18 cellular contexts compared by ENCODE assay signal in genomic region chr19:52943884-52944643, GRCh38. TPM values are rescaled to one million over a fixed set of nuclear protein-coding genes. Genes with fewer than 3 reads are reported as not detected.
A peak's percentile ranks its signal among the peaks of the same experiment; 100 is the strongest.
DNase-seq lines count a peak whose midpoint lies in the region; ATAC-seq and TF ChIP-seq lines count a peak whose summit lies in the region.
"Had no signal": no experiment of that assay in that cellular context is flagged by ENCODE, and none has a peak within 500 bp of the region (broad histone marks: within the 10 kb centered on the region; RNA-seq: fewer than 3 reads in every experiment).

No MANE protein-coding gene starts in this region.

- TF ChIP-seq CTCF in WERI-Rb-1 (IDR thresholded peaks at IDR 0.05; ENCODE audit: low read depth, low read length) (no peak), smooth muscle cell (IDR thresholded peaks at IDR 0.05; ENCODE audit: borderline replicate concordance, insufficient read depth, poor library complexity, severe bottlenecking) (no peak)

- ATAC-seq in GM18858 (IDR thresholded peaks at IDR 0.05; ENCODE audit: unreplicated experiment) = no peak
- ATAC-seq: left colon had no signal

- peaks cover 10% of the 10 kb centered on the region for H3K4me1 ChIP-seq in smooth muscle cell (ENCODE audit: low read depth)

- H3K4me3 ChIP-seq in WERI-Rb-1 (ENCODE audit: low read depth, low read length) (peak overlapping the region; percentile 37), smooth muscle cell (no peak overlapping the region)

- WGBS in smooth muscle cell (ENCODE audit: low lambda C conversion rate) = 49% methylated on average over 17 of the region's 17 CpGs

- H4K20me1 ChIP-seq in smooth muscle cell (ENCODE audit: low read depth) = peaks cover 5% of the 10 kb centered on the region

- peaks cover 15% of the 10 kb centered on the region for H3K36me3 ChIP-seq in WERI-Rb-1
- H3K36me3 ChIP-seq in smooth muscle cell (ENCODE audit: low read depth) = peaks cover 1% of the 10 kb centered on the region
- H3K36me3 ChIP-seq: ascending aorta, colonic mucosa had no signal

- H3F3A ChIP-seq in smooth muscle cell (ENCODE audit: low read depth) = peaks cover 27% of the 10 kb centered on the region

- peaks cover 29% of the 10 kb centered on the region for H3K79me2 ChIP-seq in smooth muscle cell (ENCODE audit: low read depth)

- H3K4me2 ChIP-seq in smooth muscle cell = peak overlapping the region; percentile 1

- no peaks in the 10 kb centered on the region for H3K27me3 ChIP-seq in WERI-Rb-1 (ENCODE audit: insufficient read depth, low read depth, severe bottlenecking)
- no peaks in the 10 kb centered on the region for H3K27me3 ChIP-seq in smooth muscle cell (ENCODE audit: low read depth)
- H3K27me3 ChIP-seq: ascending aorta, colonic mucosa had no signal

- H3K9me3 ChIP-seq in WERI-Rb-1 (ENCODE audit: severe bottlenecking) (peaks cover 27% of the 10 kb centered on the region), smooth muscle cell (replicated peaks; ENCODE audit: low read depth) (no peaks in the 10 kb centered on the region)

- peak overlapping the region; percentile 91 for H3K27ac ChIP-seq in WERI-Rb-1
- H3K27ac ChIP-seq in smooth muscle cell (ENCODE audit: low read depth) = peak overlapping the region; percentile 92

- peak overlapping the region; percentile 16 for H3K9ac ChIP-seq in smooth muscle cell (ENCODE audit: low read depth)

- peak; percentile 51 for DNase-seq in HT-29 (ENCODE audit: low spot score)
- DNase-seq in WERI-Rb-1 = peak; percentile 90
- peak; percentile 59 for DNase-seq in kidney tubule cell (ENCODE audit: low spot score)
- no peak for DNase-seq in smooth muscle cell (lab: John Stamatoyannopoulos, UW; ENCODE audit: unreplicated experiment)
- DNase-seq in SKM-1 (lab: John Stamatoyannopoulos, UW; ENCODE audit: unreplicated experiment) = no peak
- no peak for DNase-seq in HK-2 (ENCODE audit: unreplicated experiment)
- DNase-seq in dedifferentiated amniotic fluid mesenchymal stem cell (ENCODE audit: extremely low spot score) = no peak
- DNase-seq: activated CD4-positive, alpha-beta T cell treated with anti-CD3 and anti-CD28 coated beads, Interleukin-2, amount 10 ng/mL, durations not matched to agents 7 days and 5 days; activated naive CD4-positive, alpha-beta T cell treated with anti-CD3 and anti-CD28 coated beads, Interleukin-2, amount 10 ng/mL, durations not matched to agents 7 days and 5 days; colonic mucosa; left colon; NCI-H146; NK-92 treated with Interleukin-12 subunit alpha and Interleukin-12 subunit beta, amount 100 ng/mL, for 24 hours; stimulated activated CD4-positive, alpha-beta T cell treated with anti-CD3 and anti-CD28 coated beads, Interleukin-4, amount 100 ng/mL, for 4 hours; SW 1271 had no signal

- H2AFZ ChIP-seq in smooth muscle cell (ENCODE audit: low read depth) = no peak overlapping the region

RNA-seq across cellular contexts. Expression of gene ZNF816, which starts 18.6 kb away (rescaled TPM):
- 8.9 and 12.3 TPM in 2 replicates for total RNA-seq in HT-29 (2014; rRNA removed; shearing (Covaris generic))
- 9.2 and 17.9 TPM in 2 replicates for total RNA-seq in smooth muscle cell
- polyA plus RNA-seq in smooth muscle cell = 5.6 and 9.1 TPM in 2 replicates
- total RNA-seq: HT1080 had no signal

RNA-seq across cellular contexts. Expression of gene ZNF888, which starts 20.8 kb away (rescaled TPM):
- total RNA-seq in HT-29 (2014; rRNA removed; shearing (Covaris generic)) = 8.2 and 10.0 TPM in 2 replicates
- 8.6 and 11.9 TPM in 2 replicates for total RNA-seq in smooth muscle cell
- polyA plus RNA-seq in smooth muscle cell = 1.6 and 4.2 TPM in 2 replicates
- total RNA-seq: HT1080 had no signal

RNA-seq across cellular contexts. Expression of gene ZNF320, which starts 46.6 kb away (rescaled TPM):
- 6.0 and 8.5 TPM in 2 replicates for total RNA-seq in HT-29 (2014; rRNA removed; shearing (Covaris generic))
- 14.7 and 16.1 TPM in 2 replicates for total RNA-seq in smooth muscle cell
- 6.2 and 8.4 TPM in 2 replicates for polyA plus RNA-seq in smooth muscle cell
- total RNA-seq: ascending aorta had no signal

Comparison
In these comparisons a context has a peak if more than half of its experiments do, and no peak if none do; other contexts are left out.
1. DNase-seq: peak in HT-29 (single experiment), WERI-Rb-1 (single experiment) and kidney tubule cell (single experiment); none in smooth muscle cell (single experiment), SKM-1 (single experiment), HK-2 (single experiment) and dedifferentiated amniotic fluid mesenchymal stem cell (single experiment).